In genomic region chr14:90242444-90242843, GRCh38 we compare ENCODE assay signal across 7 cellular contexts.
"Had no signal": no experiment of that assay in that cellular context is flagged by ENCODE, and none has a peak within 500 bp of the region (broad histone marks: within the 10 kb centered on the region; RNA-seq: fewer than 3 reads in every experiment).

No MANE protein-coding gene starts in this region.

- FAIRE-seq: HepG2, HTR-8/SVneo had no signal

- ATAC-seq: HepG2 had no signal

- H3K9ac ChIP-seq: KMS-11 had no signal

- H3K27ac ChIP-seq: HL-60, KMS-11 had no signal

- DNase-seq: IMR-90, KBM-7, KG1 had no signal

- H3K4me2 ChIP-seq: KMS-11 had no signal
